10 cellular contexts compared by ENCODE assay signal in the genomic region with DNA sequence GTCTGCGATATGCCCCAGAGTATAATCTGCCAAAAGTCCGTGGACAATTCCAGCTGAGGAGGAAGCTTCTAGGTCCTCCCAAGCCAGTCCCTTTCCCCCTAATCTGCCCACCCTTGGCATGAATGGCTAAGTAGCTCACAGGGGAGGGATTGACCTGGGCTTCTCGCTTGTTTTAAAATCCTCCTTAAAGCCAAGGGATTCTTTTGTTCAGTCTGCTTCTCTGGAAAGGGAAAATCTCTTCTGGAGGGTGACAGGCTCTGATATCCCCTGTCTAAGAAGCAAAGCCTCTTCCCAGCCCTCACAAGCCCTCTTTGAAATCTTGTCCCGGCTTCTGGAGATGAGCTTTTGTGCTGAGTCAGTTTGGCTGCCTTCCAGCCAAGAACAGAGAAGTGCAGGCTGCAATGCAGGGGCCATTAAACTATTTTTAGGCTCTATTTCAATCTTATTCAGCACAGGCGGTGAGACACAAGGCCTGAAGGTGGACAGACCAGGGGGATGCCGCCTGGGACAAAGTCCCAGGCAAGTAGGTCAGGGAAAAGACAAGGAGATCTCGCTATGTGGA. TPM values are rescaled to one million over a fixed set of nuclear protein-coding genes. Genes with fewer than 3 reads are reported as not detected.
DNase-seq lines count a peak whose midpoint lies in the region; ATAC-seq and TF ChIP-seq lines count a peak whose summit lies in the region.
"Had no signal": no experiment of that assay in that cellular context is flagged by ENCODE, and none has a peak within 500 bp of the region (broad histone marks: within the 10 kb centered on the region; RNA-seq: fewer than 3 reads in every experiment).

No MANE protein-coding gene starts in this region.

- no peaks in the 10 kb centered on the region for H3K9me3 ChIP-seq in ascending aorta
- H3K9me3 ChIP-seq: Peyer's patch had no signal

- no peak overlapping the region for H3K4me3 ChIP-seq in fibroblast of mammary gland (ENCODE audit: control insufficient read depth, low read depth, low read length)
- H3K4me3 ChIP-seq in ascending aorta = no peak overlapping the region
- H3K4me3 ChIP-seq: Peyer's patch had no signal

- H3K27ac ChIP-seq in ascending aorta = no peak overlapping the region
- H3K27ac ChIP-seq: Peyer's patch had no signal

- H3K27ac Mint-ChIP-seq in natural killer cell treated with Interleukin-12 subunit alpha and Interleukin-12 subunit beta and Interleukin-15 and Interleukin-18, amount 100 ng/mL, for 72 hours = no peak overlapping the region

- H3K9me3 Mint-ChIP-seq in natural killer cell treated with Interleukin-12 subunit alpha and Interleukin-12 subunit beta and Interleukin-15 and Interleukin-18, amount 100 ng/mL, for 72 hours = no peaks in the 10 kb centered on the region

- no peaks in the 10 kb centered on the region for H3K4me1 Mint-ChIP-seq in natural killer cell treated with Interleukin-12 subunit alpha and Interleukin-12 subunit beta and Interleukin-15 and Interleukin-18, amount 100 ng/mL, for 72 hours (ENCODE audit: low read depth in 2 of 2)

- H3K27me3 ChIP-seq in ascending aorta = no peaks in the 10 kb centered on the region
- H3K27me3 ChIP-seq: Peyer's patch had no signal

- H3K4me1 ChIP-seq in ascending aorta = no peaks in the 10 kb centered on the region

- TF ChIP-seq CTCF in fibroblast of mammary gland (conservative IDR thresholded peaks at IDR 0.05; ENCODE audit: control insufficient read depth, insufficient read depth, low read depth, low read length) (no peak), ascending aorta (IDR thresholded peaks at IDR 0.05) (no peak)

- DNase-seq in H4 (ENCODE audit: low spot score) (peak; percentile 24), RKO (ENCODE audit: low spot score) (peak; percentile 11), fibroblast of mammary gland (ENCODE audit: low read depth) (peak; percentile 81), putamen (ENCODE audit: low spot score) (peak; percentile 58), LoVo (ENCODE audit: low spot score) (no peak), ascending aorta (ENCODE audit: low spot score in 2 of 2) (no peak)
- no peak for DNase-seq in natural killer cell treated with Interleukin-12 subunit alpha and Interleukin-12 subunit beta and Interleukin-15 and Interleukin-18, amount 100 ng/mL, for 72 hours (ENCODE audit: low spot score)
- DNase-seq: stimulated activated CD4-positive, alpha-beta T cell treated with anti-CD3 and anti-CD28 coated beads, Interleukin-4, amount 100 ng/mL, for 1 hour had no signal

- intact Hi-C loops in ascending aorta (cut with DNase I) = loop anchor here (10.0 kb wide), 1 partner anchor 109 kb away; no protein-coding TSS in a partner anchor

- no peak overlapping the region for H3K4me3 Mint-ChIP-seq in natural killer cell treated with Interleukin-12 subunit alpha and Interleukin-12 subunit beta and Interleukin-15 and Interleukin-18, amount 100 ng/mL, for 72 hours

- no peaks in the 10 kb centered on the region for H3K27me3 Mint-ChIP-seq in natural killer cell treated with Interleukin-12 subunit alpha and Interleukin-12 subunit beta and Interleukin-15 and Interleukin-18, amount 100 ng/mL, for 72 hours

- peaks cover 30 to 31% of the 10 kb centered on the region in 2 donors for H3K36me3 ChIP-seq in ascending aorta

- H3K36me3 Mint-ChIP-seq in natural killer cell treated with Interleukin-12 subunit alpha and Interleukin-12 subunit beta and Interleukin-15 and Interleukin-18, amount 100 ng/mL, for 72 hours = no peaks in the 10 kb centered on the region

- no peak for ATAC-seq in HG03045 (IDR thresholded peaks at IDR 0.05; ENCODE audit: unreplicated experiment)
- ATAC-seq in natural killer cell treated with Interleukin-12 subunit alpha and Interleukin-12 subunit beta and Interleukin-15 and Interleukin-18, amount 100 ng/mL, for 72 hours = no peak

RNA-seq across cellular contexts. Expression of gene NEFH, which starts 23.9 kb away (rescaled TPM):
- total RNA-seq in H4 (2014; rRNA removed; shearing (Covaris generic)) = not detected in 2 replicates
- 0.32 TPM for total RNA-seq in ascending aorta
- total RNA-seq in natural killer cell treated with Interleukin-12 subunit alpha and Interleukin-12 subunit beta and Interleukin-15 and Interleukin-18, amount 100 ng/mL, for 72 hours = 1 to 10 TPM; 2.3 to 6.6 TPM

RNA-seq across cellular contexts. Expression of gene THOC5, which starts 49.7 kb away (rescaled TPM):
- 30.2 and 39.8 TPM in 2 replicates for total RNA-seq in H4 (2014; rRNA removed; shearing (Covaris generic))
- 21.5 TPM for total RNA-seq in ascending aorta
- 10 to 100 TPM; 64.6 to 89.3 TPM for total RNA-seq in natural killer cell treated with Interleukin-12 subunit alpha and Interleukin-12 subunit beta and Interleukin-15 and Interleukin-18, amount 100 ng/mL, for 72 hours

Comparison
In these comparisons a context has a peak if more than half of its experiments do, and no peak if none do; other contexts are left out.
1. DNase-seq: peak in H4 (single experiment), RKO (single experiment), fibroblast of mammary gland (single experiment) and putamen (single experiment); none in LoVo (single experiment), ascending aorta (0 of 2) and natural killer cell treated with Interleukin-12 subunit alpha and Interleukin-12 subunit beta and Interleukin-15 and Interleukin-18, amount 100 ng/mL, for 72 hours (single experiment).